ENCODE assay signal across 21 cellular contexts in the genomic region with DNA sequence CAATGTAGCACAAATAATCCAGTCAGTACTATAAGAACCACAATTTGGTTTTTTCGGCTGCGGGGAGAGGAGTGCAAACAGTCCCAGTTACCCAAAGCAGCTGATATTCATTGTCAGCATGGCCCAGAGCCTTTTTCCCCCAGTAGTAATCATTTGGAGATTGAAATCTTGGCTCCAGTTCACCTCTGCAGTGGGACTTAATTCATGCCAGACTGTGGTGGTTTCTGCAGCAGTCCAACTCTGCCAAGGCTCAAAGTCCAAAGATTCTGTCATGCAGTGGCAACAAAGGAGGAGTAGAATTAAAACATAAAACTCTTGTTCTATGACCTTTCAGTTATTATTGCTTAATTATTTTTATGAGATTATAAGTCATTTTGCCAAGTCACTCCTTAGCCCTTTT. TPM values are rescaled to one million over a fixed set of nuclear protein-coding genes. Genes with fewer than 3 reads are reported as not detected.
A peak's percentile ranks its signal among the peaks of the same experiment; 100 is the strongest.
DNase-seq lines count a peak whose midpoint lies in the region; ATAC-seq and TF ChIP-seq lines count a peak whose summit lies in the region.
"Had no signal": no experiment of that assay in that cellular context is flagged by ENCODE, and none has a peak within 500 bp of the region (broad histone marks: within the 10 kb centered on the region; RNA-seq: fewer than 3 reads in every experiment).

No MANE protein-coding gene starts in this region.

- peak; percentile 51 for DNase-seq in AG08395 (ENCODE audit: low spot score)
- DNase-seq in MG63, result peak; percentile 65
- peak; percentile 71 to 88 (median 78) for DNase-seq in body of pancreas
- no peak for DNase-seq in MV-4-11 (lab: John Stamatoyannopoulos, UW)
- no peak for DNase-seq in NCI-H2081 (lab: John Stamatoyannopoulos, UW)
- no peak for DNase-seq in natural killer cell treated with Interleukin-12 subunit alpha and Interleukin-12 subunit beta and Interleukin-15 and Interleukin-18, amount 100 ng/mL, for 72 hours (ENCODE audit: low spot score)
- DNase-seq: activated CD8-positive, alpha-beta memory T cell treated with anti-CD3 and anti-CD28 coated beads for 24 hours; CD4-positive, alpha-beta T cell; dermis blood vessel endothelial cell; DMS153; left cardiac atrium; NCI-H1436; retina; stimulated activated CD4-positive, alpha-beta T cell treated with anti-CD3 and anti-CD28 coated beads, Interleukin-12 subunit alpha, Interleukin-12 subunit beta, amount 100 ng/mL, for 4 hours; T1000 had no signal

- intact Hi-C loops in body of pancreas (cut with DNase I), result no loop called here

- no peak overlapping the region for H3K4me3 Mint-ChIP-seq in natural killer cell treated with Interleukin-12 subunit alpha and Interleukin-12 subunit beta and Interleukin-15 and Interleukin-18, amount 100 ng/mL, for 72 hours
- H3K4me3 Mint-ChIP-seq: activated naive CD8-positive, alpha-beta T cell; CD4-positive, alpha-beta T cell had no signal

- TF ChIP-seq RAD21 in liver (IDR thresholded peaks at IDR 0.05), result peak; percentile 39 to 43

- H3K4me3 ChIP-seq in MG63 (no peak overlapping the region), body of pancreas (no peak overlapping the region), liver (ENCODE audit: low read depth in 1 of 3, low read length in 3 of 3) (no peak overlapping the region)
- H3K4me3 ChIP-seq: suprapubic skin, vagina had no signal

- 18 to 33% methylated on average over 2 of the region's 2 CpGs for WGBS in body of pancreas, 2 donors
- WGBS in liver, result 24% methylated on average over 2 of the region's 2 CpGs

- peak overlapping the region in 3 of 4 donors; percentile 52 to 68 (median 59) for H3K27ac ChIP-seq in body of pancreas
- H3K27ac ChIP-seq in liver (ENCODE audit: low read depth in 1 of 2, low read length in 2 of 2), result peak overlapping the region in 1 of 2 donors; percentile 11
- H3K27ac ChIP-seq: epithelial cell of prostate, suprapubic skin, vagina had no signal

- H3K36me3 ChIP-seq in MG63 (no peaks in the 10 kb centered on the region), body of pancreas (replicated peaks in 1 of 2; ENCODE audit: insufficient read depth in 1 of 2, low read depth in 2 of 2) (no peaks in the 10 kb centered on the region), liver (ENCODE audit: control insufficient read depth in 4 of 4, insufficient read depth in 3 of 4, low read depth in 1 of 4, low read length in 3 of 4) (no peaks in the 10 kb centered on the region)
- H3K36me3 ChIP-seq: suprapubic skin, vagina had no signal

- no peak for TF ChIP-seq POLR2A in body of pancreas (IDR thresholded peaks at IDR 0.05)

- H3K9me3 Mint-ChIP-seq in natural killer cell treated with Interleukin-12 subunit alpha and Interleukin-12 subunit beta and Interleukin-15 and Interleukin-18, amount 100 ng/mL, for 72 hours, result no peaks in the 10 kb centered on the region
- H3K9me3 Mint-ChIP-seq: CD4-positive, alpha-beta T cell had no signal

- H3K36me3 Mint-ChIP-seq in natural killer cell treated with Interleukin-12 subunit alpha and Interleukin-12 subunit beta and Interleukin-15 and Interleukin-18, amount 100 ng/mL, for 72 hours, result no peaks in the 10 kb centered on the region

- H3K9me3 ChIP-seq in MG63 (no peaks in the 10 kb centered on the region), body of pancreas (no peaks in the 10 kb centered on the region), liver (ENCODE audit: control insufficient read depth in 4 of 4, low read length in 3 of 4) (no peaks in the 10 kb centered on the region)
- H3K9me3 ChIP-seq: suprapubic skin, vagina had no signal

- H3K4me1 Mint-ChIP-seq in natural killer cell treated with Interleukin-12 subunit alpha and Interleukin-12 subunit beta and Interleukin-15 and Interleukin-18, amount 100 ng/mL, for 72 hours (ENCODE audit: low read depth in 2 of 2), result no peaks in the 10 kb centered on the region

- no peak overlapping the region for H3K27ac Mint-ChIP-seq in natural killer cell treated with Interleukin-12 subunit alpha and Interleukin-12 subunit beta and Interleukin-15 and Interleukin-18, amount 100 ng/mL, for 72 hours
- H3K27ac Mint-ChIP-seq: activated naive CD8-positive, alpha-beta T cell; CD4-positive, alpha-beta T cell had no signal

- H3K9ac ChIP-seq in liver (ENCODE audit: low read depth in 1 of 2, low read length in 2 of 2), result no peak overlapping the region

- H3K27me3 ChIP-seq in MG63 (no peaks in the 10 kb centered on the region), body of pancreas (no peaks in the 10 kb centered on the region), liver (ENCODE audit: control insufficient read depth in 4 of 4, insufficient read depth in 4 of 4, low read length in 3 of 4) (no peaks in the 10 kb centered on the region)
- H3K27me3 ChIP-seq: vagina had no signal

- H3K4me1 ChIP-seq in body of pancreas (peaks cover 15% of the 10 kb centered on the region), liver (ENCODE audit: control insufficient read depth in 4 of 4, insufficient read depth in 4 of 4, low read length in 3 of 4) (peaks cover 3 to 17% (median 15%) of the 10 kb centered on the region in 4 donors)
- H3K4me1 ChIP-seq: suprapubic skin, vagina had no signal

- TF ChIP-seq CTCF in body of pancreas (IDR thresholded peaks at IDR 0.05) (no peak), liver (IDR thresholded peaks at IDR 0.05; ENCODE audit: low read depth, low read length, missing input control) (no peak)

- H3K27me3 Mint-ChIP-seq in natural killer cell treated with Interleukin-12 subunit alpha and Interleukin-12 subunit beta and Interleukin-15 and Interleukin-18, amount 100 ng/mL, for 72 hours, result peaks cover 0 to 5% of the 10 kb centered on the region in 2 donors

- peak; percentile 99 for ATAC-seq in body of pancreas
- ATAC-seq in HG02938 (IDR thresholded peaks at IDR 0.05; ENCODE audit: unreplicated experiment), result no peak
- ATAC-seq in natural killer cell treated with Interleukin-12 subunit alpha and Interleukin-12 subunit beta and Interleukin-15 and Interleukin-18, amount 100 ng/mL, for 72 hours, result no peak
- ATAC-seq: left cardiac atrium had no signal

TF ChIP-seq in liver, 16 proteins besides CTCF, POLR2A, EP300 and RAD21 (continues in another document):
- TF ChIP-seq, protein P1, sequence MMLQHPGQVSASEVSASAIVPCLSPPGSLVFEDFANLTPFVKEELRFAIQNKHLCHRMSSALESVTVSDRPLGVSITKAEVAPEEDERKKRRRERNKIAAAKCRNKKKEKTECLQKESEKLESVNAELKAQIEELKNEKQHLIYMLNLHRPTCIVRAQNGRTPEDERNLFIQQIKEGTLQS (IDR thresholded peaks at IDR 0.05), result peak; percentile 73
- TF ChIP-seq, protein P2, sequence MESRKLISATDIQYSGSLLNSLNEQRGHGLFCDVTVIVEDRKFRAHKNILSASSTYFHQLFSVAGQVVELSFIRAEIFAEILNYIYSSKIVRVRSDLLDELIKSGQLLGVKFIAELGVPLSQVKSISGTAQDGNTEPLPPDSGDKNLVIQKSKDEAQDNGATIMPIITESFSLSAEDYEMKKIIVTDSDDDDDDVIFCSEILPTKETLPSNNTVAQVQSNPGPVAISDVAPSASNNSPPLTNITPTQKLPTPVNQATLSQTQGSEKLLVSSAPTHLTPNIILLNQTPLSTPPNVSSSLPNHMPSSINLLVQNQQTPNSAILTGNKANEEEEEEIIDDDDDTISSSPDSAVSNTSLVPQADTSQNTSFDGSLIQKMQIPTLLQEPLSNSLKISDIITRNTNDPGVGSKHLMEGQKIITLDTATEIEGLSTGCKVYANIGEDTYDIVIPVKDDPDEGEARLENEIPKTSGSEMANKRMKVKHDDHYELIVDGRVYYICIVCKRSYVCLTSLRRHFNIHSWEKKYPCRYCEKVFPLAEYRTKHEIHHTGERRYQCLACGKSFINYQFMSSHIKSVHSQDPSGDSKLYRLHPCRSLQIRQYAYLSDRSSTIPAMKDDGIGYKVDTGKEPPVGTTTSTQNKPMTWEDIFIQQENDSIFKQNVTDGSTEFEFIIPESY (IDR thresholded peaks at IDR 0.05), result no peak
- no peak for TF ChIP-seq TAF1 (conservative IDR thresholded peaks at IDR 0.05)
- TF ChIP-seq GABPA (IDR thresholded peaks at IDR 0.05 in 1 of 2, conservative IDR thresholded peaks at IDR 0.05 in 1 of 2), result no peak
- TF ChIP-seq RXRA (IDR thresholded peaks at IDR 0.05), result peak; percentile 48 to 72
- peak; percentile 98 for TF ChIP-seq HNF4A (conservative IDR thresholded peaks at IDR 0.05)
- TF ChIP-seq HNF4G (IDR thresholded peaks at IDR 0.05), result peak; percentile 96
- TF ChIP-seq FOXA2 (IDR thresholded peaks at IDR 0.05), result peak; percentile 11
- TF ChIP-seq SP1 (IDR thresholded peaks at IDR 0.05), result peak; percentile 87
- no peak for TF ChIP-seq EGR1 (IDR thresholded peaks at IDR 0.05; ENCODE audit: low read depth in 2 of 2)
- TF ChIP-seq, protein P3, sequence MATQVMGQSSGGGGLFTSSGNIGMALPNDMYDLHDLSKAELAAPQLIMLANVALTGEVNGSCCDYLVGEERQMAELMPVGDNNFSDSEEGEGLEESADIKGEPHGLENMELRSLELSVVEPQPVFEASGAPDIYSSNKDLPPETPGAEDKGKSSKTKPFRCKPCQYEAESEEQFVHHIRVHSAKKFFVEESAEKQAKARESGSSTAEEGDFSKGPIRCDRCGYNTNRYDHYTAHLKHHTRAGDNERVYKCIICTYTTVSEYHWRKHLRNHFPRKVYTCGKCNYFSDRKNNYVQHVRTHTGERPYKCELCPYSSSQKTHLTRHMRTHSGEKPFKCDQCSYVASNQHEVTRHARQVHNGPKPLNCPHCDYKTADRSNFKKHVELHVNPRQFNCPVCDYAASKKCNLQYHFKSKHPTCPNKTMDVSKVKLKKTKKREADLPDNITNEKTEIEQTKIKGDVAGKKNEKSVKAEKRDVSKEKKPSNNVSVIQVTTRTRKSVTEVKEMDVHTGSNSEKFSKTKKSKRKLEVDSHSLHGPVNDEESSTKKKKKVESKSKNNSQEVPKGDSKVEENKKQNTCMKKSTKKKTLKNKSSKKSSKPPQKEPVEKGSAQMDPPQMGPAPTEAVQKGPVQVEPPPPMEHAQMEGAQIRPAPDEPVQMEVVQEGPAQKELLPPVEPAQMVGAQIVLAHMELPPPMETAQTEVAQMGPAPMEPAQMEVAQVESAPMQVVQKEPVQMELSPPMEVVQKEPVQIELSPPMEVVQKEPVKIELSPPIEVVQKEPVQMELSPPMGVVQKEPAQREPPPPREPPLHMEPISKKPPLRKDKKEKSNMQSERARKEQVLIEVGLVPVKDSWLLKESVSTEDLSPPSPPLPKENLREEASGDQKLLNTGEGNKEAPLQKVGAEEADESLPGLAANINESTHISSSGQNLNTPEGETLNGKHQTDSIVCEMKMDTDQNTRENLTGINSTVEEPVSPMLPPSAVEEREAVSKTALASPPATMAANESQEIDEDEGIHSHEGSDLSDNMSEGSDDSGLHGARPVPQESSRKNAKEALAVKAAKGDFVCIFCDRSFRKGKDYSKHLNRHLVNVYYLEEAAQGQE (IDR thresholded peaks at IDR 0.05), result no peak
- peak; percentile 52 for TF ChIP-seq YY1 (IDR thresholded peaks at IDR 0.05)
- peak; percentile 20 for TF ChIP-seq NR2F2 (IDR thresholded peaks at IDR 0.05)
- no peak for TF ChIP-seq FOXA1 (IDR thresholded peaks at IDR 0.05)

RNA-seq across cellular contexts. Expression of a gene that starts 25.0 kb away (rescaled TPM):
- total RNA-seq in MG63 (2014; rRNA removed; shearing (Covaris generic); ENCODE audit: low replicate concordance), result 0.10 TPM in 1 of 2 replicates, not detected in the other
- total RNA-seq in body of pancreas (1 to 10 TPM; 2.9 to 3.0 TPM), liver (under 1 TPM; 0.25 to 0.47 TPM)
- polyA plus RNA-seq in liver, result under 1 TPM; 0.16 to 0.19 TPM
- total RNA-seq in natural killer cell treated with Interleukin-12 subunit alpha and Interleukin-12 subunit beta and Interleukin-15 and Interleukin-18, amount 100 ng/mL, for 72 hours, result under 1 TPM; 0.08 to 0.33 TPM

Comparison
In these comparisons a context has a peak if more than half of its experiments do, and no peak if none do; other contexts are left out.
1. DNase-seq: peak in AG08395 (single experiment), MG63 (single experiment) and body of pancreas (4 of 4); none in MV-4-11 (single experiment), NCI-H2081 (0 of 2) and natural killer cell treated with Interleukin-12 subunit alpha and Interleukin-12 subunit beta and Interleukin-15 and Interleukin-18, amount 100 ng/mL, for 72 hours (single experiment).